19 cellular contexts compared by ENCODE assay signal in genomic region chr22:17872491-17872890, GRCh38.
DNase-seq lines count a peak whose midpoint lies in the region; ATAC-seq and TF ChIP-seq lines count a peak whose summit lies in the region.
"Had no signal": no experiment of that assay in that cellular context is flagged by ENCODE, and none has a peak within 500 bp of the region (broad histone marks: within the 10 kb centered on the region; RNA-seq: fewer than 3 reads in every experiment).

No MANE protein-coding gene starts in this region.

- H3K36me3 ChIP-seq in smooth muscle cell (ENCODE audit: low read depth), result no peaks in the 10 kb centered on the region
- H3K36me3 ChIP-seq: neural progenitor cell had no signal

- H3K27me3 ChIP-seq in foreskin keratinocyte, result no peaks in the 10 kb centered on the region
- H3K27me3 ChIP-seq in smooth muscle cell (ENCODE audit: low read depth), result no peaks in the 10 kb centered on the region
- H3K27me3 ChIP-seq: neural progenitor cell, stomach had no signal

- TF ChIP-seq CTCF in foreskin keratinocyte (conservative IDR thresholded peaks at IDR 0.05) (no peak), smooth muscle cell (IDR thresholded peaks at IDR 0.05; ENCODE audit: borderline replicate concordance, insufficient read depth, poor library complexity, severe bottlenecking) (no peak)

- no peaks in the 10 kb centered on the region for H3K9me3 ChIP-seq in smooth muscle cell (replicated peaks; ENCODE audit: low read depth)
- H3K9me3 ChIP-seq: stomach had no signal

- no peak overlapping the region for H3K4me2 ChIP-seq in smooth muscle cell
- H3K4me2 ChIP-seq: neural progenitor cell had no signal

- H3K4me1 ChIP-seq in foreskin keratinocyte (peaks cover 3% of the 10 kb centered on the region), smooth muscle cell (ENCODE audit: low read depth) (no peaks in the 10 kb centered on the region)
- H3K4me1 ChIP-seq: neural progenitor cell had no signal

- no peak overlapping the region for H3K9ac ChIP-seq in smooth muscle cell (ENCODE audit: low read depth)
- H3K9ac ChIP-seq: neural progenitor cell had no signal

- peak; percentile 99 for ATAC-seq in foreskin keratinocyte
- ATAC-seq: activated naive CD8-positive, alpha-beta T cell treated with anti-CD3 and anti-CD28 coated beads, Interleukin-2, amount 50 U/mL, for 24 hours; HepG2 had no signal

- no peaks in the 10 kb centered on the region for H3K79me2 ChIP-seq in smooth muscle cell (ENCODE audit: low read depth)

- H3K4me3 ChIP-seq in smooth muscle cell, result no peak overlapping the region
- H3K4me3 ChIP-seq: neural progenitor cell, stomach had no signal

- DNase-seq in M059J (ENCODE audit: low read depth) (peak; percentile 26), foreskin keratinocyte (peak; percentile 98 to 99), smooth muscle cell (lab: John Stamatoyannopoulos, UW; ENCODE audit: unreplicated experiment) (no peak), SW480 (ENCODE audit: low spot score) (no peak), NCI-H2171 (lab: John Stamatoyannopoulos, UW) (no peak), GF-D8 (lab: John Stamatoyannopoulos, UW) (no peak)
- DNase-seq: activated CD4-positive, alpha-beta T cell treated with anti-CD3 and anti-CD28 coated beads, Interleukin-2, amount 10 ng/mL, durations not matched to agents 24 days and 14 days; activated effector memory CD4-positive, alpha-beta T cell treated with anti-CD3 and anti-CD28 coated beads, Interleukin-2, amount 50 U/mL, for 16 hours; activated naive CD8-positive, alpha-beta T cell treated with anti-CD3 and anti-CD28 coated beads, Interleukin-2, amount 50 U/mL, for 24 hours; central memory CD4-positive, alpha-beta T cell; NCI-H1417; NCI-H2107; NCI-H526 treated with DMSO at 0.1 percent for 48 hours; SHP77 treated with DMSO at 0.1 percent for 48 hours; stimulated activated CD4-positive, alpha-beta T cell treated with anti-CD3 and anti-CD28 coated beads, Interleukin-4, amount 100 ng/mL, for 1 hour; stomach had no signal

- H3K27ac ChIP-seq in angular gyrus (ENCODE audit: low read depth, low read length), result peak overlapping the region; percentile 60
- peak overlapping the region; percentile 51 for H3K27ac ChIP-seq in foreskin keratinocyte
- H3K27ac ChIP-seq in smooth muscle cell (ENCODE audit: low read depth), result peak overlapping the region; percentile 67
- H3K27ac ChIP-seq: neural progenitor cell, stomach had no signal

- peaks cover 4% of the 10 kb centered on the region for H4K20me1 ChIP-seq in smooth muscle cell (ENCODE audit: low read depth)

- H3F3A ChIP-seq in smooth muscle cell (ENCODE audit: low read depth), result no peaks in the 10 kb centered on the region

- H2AFZ ChIP-seq in smooth muscle cell (ENCODE audit: low read depth), result no peak overlapping the region
- H2AFZ ChIP-seq: neural progenitor cell had no signal

- 78% methylated on average over 7 of the region's 7 CpGs for WGBS in smooth muscle cell (ENCODE audit: low lambda C conversion rate)

Comparison
In these comparisons a context has a peak if more than half of its experiments do, and no peak if none do; other contexts are left out.
1. DNase-seq: peak in M059J (single experiment) and foreskin keratinocyte (2 of 2); none in smooth muscle cell (single experiment), SW480 (single experiment), NCI-H2171 (single experiment) and GF-D8 (single experiment).
2. Peak in every context shown above with its lines, with median percentiles within 50 percentile points of each other: H3K27ac ChIP-seq.